8 cellular contexts compared by ENCODE assay signal in the genomic region with DNA sequence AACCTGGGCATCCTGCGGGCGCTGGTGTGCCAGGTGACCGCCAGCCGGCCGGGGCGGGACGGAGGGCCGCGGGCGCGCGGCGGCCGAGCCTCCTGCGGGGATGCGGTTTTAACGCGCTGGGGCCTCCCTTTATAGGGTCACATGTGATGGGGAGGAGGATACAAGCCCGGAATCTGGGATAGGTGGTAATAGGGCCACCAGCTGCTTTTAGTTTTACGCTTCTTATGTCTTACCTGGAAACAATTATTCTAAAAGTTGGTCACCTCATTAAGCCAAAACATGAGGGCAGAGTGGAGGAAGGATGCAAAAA. TPM values are rescaled to one million over a fixed set of nuclear protein-coding genes. Genes with fewer than 3 reads are reported as not detected.
DNase-seq lines count a peak whose midpoint lies in the region; ATAC-seq and TF ChIP-seq lines count a peak whose summit lies in the region.

No MANE protein-coding gene starts in this region.

- H3K36me3 ChIP-seq in esophagus muscularis mucosa, result peaks cover 0 to 31% (median 19%) of the 10 kb centered on the region in 4 donors
- no peaks in the 10 kb centered on the region for H3K36me3 ChIP-seq in ovary

- H3K27me3 ChIP-seq in esophagus muscularis mucosa, result no peaks in the 10 kb centered on the region
- no peaks in the 10 kb centered on the region for H3K27me3 ChIP-seq in ovary

- intact Hi-C loops in esophagus muscularis mucosa (cut with DNase I), result loop anchor here (2.0 to 10.0 kb wide), 3 partner anchors 90 to 462 kb away; partner anchors contain the start of gene DYNC1I2
- intact Hi-C loops in ovary (cut with DNase I), result loop anchor here in 2 of 4 donors (2.0 to 10.0 kb wide), 3 partner anchors 88 to 270 kb away; partner anchors contain the start of genes CYBRD1 (in 2 of the 2) and TLK1 (in 1 of the 2)

- H3K4me1 ChIP-seq in esophagus muscularis mucosa, result peaks cover 10 to 49% (median 40%) of the 10 kb centered on the region in 4 donors
- no peaks in the 10 kb centered on the region for H3K4me1 ChIP-seq in ovary (ENCODE audit: insufficient read depth)

- TF ChIP-seq CTCF in esophagus muscularis mucosa (IDR thresholded peaks at IDR 0.05) (no peak), ovary (IDR thresholded peaks at IDR 0.05) (no peak)

- TF ChIP-seq EP300 in esophagus muscularis mucosa (IDR thresholded peaks at IDR 0.05) (no peak), ovary (IDR thresholded peaks at IDR 0.05) (no peak)

- no peak for TF ChIP-seq POLR2A in esophagus muscularis mucosa (IDR thresholded peaks at IDR 0.05; ENCODE audit: low read depth)
- no peak for TF ChIP-seq POLR2A in ovary (IDR thresholded peaks at IDR 0.05)

- H3K4me3 ChIP-seq in esophagus muscularis mucosa (peak overlapping the region; percentile 69 to 87 (median 76)), ovary (peak overlapping the region; percentile 73)

- DNase-seq in NCI-H2029 treated with DMSO at 0.1 percent for 48 hours (lab: John Stamatoyannopoulos, UW) (peak; percentile 29), NCI-H2029 (lab: John Stamatoyannopoulos, UW) (no peak), SHP77 treated with DMSO at 0.1 percent for 48 hours (lab: John Stamatoyannopoulos, UW) (peak; percentile 30), esophagus muscularis mucosa (ENCODE audit: extremely low spot score) (peak; percentile 92), ovary (peak in 2 of 5 donors; percentile 65 to 78), DMS 273 (lab: John Stamatoyannopoulos, UW; ENCODE audit: unreplicated experiment) (no peak)

- H3K9me3 ChIP-seq in esophagus muscularis mucosa (no peaks in the 10 kb centered on the region), ovary (no peaks in the 10 kb centered on the region)

- H3K27ac ChIP-seq in esophagus muscularis mucosa (replicated peaks in 1 of 4), result peak overlapping the region; percentile 93 to 98 (median 94)
- H3K27ac ChIP-seq in ovary, result peak overlapping the region; percentile 92 to 95

- no peak for ATAC-seq in HG02759 (IDR thresholded peaks at IDR 0.05; ENCODE audit: unreplicated experiment)
- no peak for ATAC-seq in GM18907 (IDR thresholded peaks at IDR 0.05; ENCODE audit: unreplicated experiment)

- WGBS in esophagus muscularis mucosa, result 0% methylated on average over 4 of the region's 20 CpGs
- 0 to 1% (median 1%) methylated on average over 8 to 20 of the region's 20 CpGs for WGBS in ovary, 3 donors

RNA-seq across cellular contexts. Expression of gene DCAF17, which starts 0.6 kb away (rescaled TPM):
- 10 to 100 TPM; 12.0 to 22.8 (median 14.3) TPM for total RNA-seq in esophagus muscularis mucosa
- total RNA-seq in ovary, result 10 to 100 TPM; 12.3 to 20.2 (median 17.9) TPM
- 10 to 100 TPM in 1 of 2 donors, 1 to 10 TPM in 1; 6.7 to 13.8 TPM for polyA plus RNA-seq in ovary

RNA-seq across cellular contexts. Expression of gene METTL8, which starts 0.8 kb away (rescaled TPM):
- total RNA-seq in esophagus muscularis mucosa (10 to 100 TPM; 22.1 to 43.3 (median 31.5) TPM), ovary (10 to 100 TPM; 10.8 to 33.0 (median 17.9) TPM)
- 10 to 100 TPM in 1 of 2 donors, 1 to 10 TPM in 1; 4.5 to 14.3 TPM for polyA plus RNA-seq in ovary

Comparison
In these comparisons a context has a peak if more than half of its experiments do, and no peak if none do; other contexts are left out.
1. DNase-seq: peak in NCI-H2029 treated with DMSO at 0.1 percent for 48 hours (single experiment), SHP77 treated with DMSO at 0.1 percent for 48 hours (single experiment) and esophagus muscularis mucosa (single experiment); none in NCI-H2029 (single experiment) and DMS 273 (single experiment).